21 cellular contexts compared by ENCODE assay signal in the genomic region with DNA sequence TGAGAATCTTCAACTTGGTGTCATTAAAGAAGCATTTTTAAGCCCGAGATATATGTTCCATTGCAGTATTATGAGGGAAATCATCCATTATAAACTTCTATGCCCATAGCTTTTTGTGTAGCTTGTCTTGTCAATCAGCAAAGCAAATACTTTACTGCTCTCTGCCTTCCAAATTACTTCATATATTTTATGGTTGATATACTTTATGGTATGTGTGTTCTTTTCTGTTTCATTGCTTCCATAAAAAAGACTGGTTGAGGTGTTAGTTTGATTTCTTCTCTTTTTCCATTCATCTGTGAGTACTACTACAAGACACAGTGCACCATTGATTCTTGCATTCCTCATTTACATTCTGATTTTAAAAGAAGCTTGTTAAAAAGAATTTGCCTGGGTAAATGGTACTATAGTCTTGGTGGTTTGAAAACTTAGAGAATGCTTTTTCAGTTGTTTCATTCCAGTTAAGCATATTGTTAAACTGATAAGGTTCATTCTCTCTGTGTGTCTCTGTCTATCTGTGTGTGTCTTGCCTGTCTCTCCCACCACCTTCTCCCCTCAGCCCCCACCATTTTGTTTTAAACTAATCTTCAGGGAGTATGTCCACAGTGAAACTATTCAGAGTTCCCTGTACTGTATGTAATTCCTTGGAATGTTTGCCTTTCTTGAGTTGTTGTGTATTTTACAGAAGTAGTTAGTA. TPM values are rescaled to one million over a fixed set of nuclear protein-coding genes. Genes with fewer than 3 reads are reported as not detected.
DNase-seq lines count a peak whose midpoint lies in the region; ATAC-seq and TF ChIP-seq lines count a peak whose summit lies in the region.
"Had no signal": no experiment of that assay in that cellular context is flagged by ENCODE, and none has a peak within 500 bp of the region (broad histone marks: within the 10 kb centered on the region; RNA-seq: fewer than 3 reads in every experiment).

No MANE protein-coding gene starts in this region.

- H3K9me3 ChIP-seq in colonic mucosa = no peaks in the 10 kb centered on the region
- H3K9me3 ChIP-seq: BE2C, heart left ventricle, thyroid gland had no signal

- H3K27me3 Mint-ChIP-seq in activated CD4-positive, alpha-beta T cell treated with anti-CD3 and anti-CD28 coated beads, Interleukin-2, amount 10 ng/mL, durations not matched to agents 24 days and 14 days = no peaks in the 10 kb centered on the region
- H3K27me3 Mint-ChIP-seq in T-cell (no peaks in the 10 kb centered on the region), progenitor cell of endocrine pancreas (no peaks in the 10 kb centered on the region), osteocyte (ENCODE audit: unreplicated experiment) (no peaks in the 10 kb centered on the region)

- no peak overlapping the region for H3K27ac ChIP-seq in colonic mucosa
- H3K27ac ChIP-seq: 22Rv1, heart left ventricle, thyroid gland, WERI-Rb-1 had no signal

- no peaks in the 10 kb centered on the region for H3K27me3 ChIP-seq in colonic mucosa
- H3K27me3 ChIP-seq: BE2C, heart left ventricle, thyroid gland had no signal

- no peak for ATAC-seq in T-cell (replicated peaks in 1 of 4)
- no peak for ATAC-seq in GM19351 (IDR thresholded peaks at IDR 0.05; ENCODE audit: unreplicated experiment)
- ATAC-seq: heart left ventricle had no signal

- H3K4me3 Mint-ChIP-seq in activated CD4-positive, alpha-beta T cell treated with anti-CD3 and anti-CD28 coated beads, Interleukin-2, amount 10 ng/mL, durations not matched to agents 24 days and 14 days = no peak overlapping the region
- H3K4me3 Mint-ChIP-seq in T-cell = no peak overlapping the region
- H3K4me3 Mint-ChIP-seq in progenitor cell of endocrine pancreas (ENCODE audit: low read depth) = no peak overlapping the region
- H3K4me3 Mint-ChIP-seq in osteocyte (ENCODE audit: unreplicated experiment) = no peak overlapping the region
- H3K4me3 Mint-ChIP-seq: T-helper 1 cell treated with Interleukin-12 subunit alpha and Interleukin-12 subunit beta and Interleukin-4 antibody, amounts not matched to agents 30 μg/mL and 1 μg/mL, for 36 hours had no signal

- CTCF ChIA-PET in T-cell (lab: Charles Lee) = interaction anchor here in 1 of 2 donors (0.6 kb wide), 1 partner anchor 67 kb away, joined by 3 read pairs; no protein-coding TSS in a partner anchor

- no peaks in the 10 kb centered on the region for H3K36me3 ChIP-seq in colonic mucosa
- H3K36me3 ChIP-seq: BE2C, heart left ventricle, thyroid gland, WERI-Rb-1 had no signal

- TF ChIP-seq CTCF in progenitor cell of endocrine pancreas (IDR thresholded peaks at IDR 0.05; ENCODE audit: unreplicated experiment) = no peak
- TF ChIP-seq CTCF in osteocyte (IDR thresholded peaks at IDR 0.05) = no peak
- TF ChIP-seq CTCF in colonic mucosa (IDR thresholded peaks at IDR 0.05) = no peak

- DNase-seq in activated CD4-positive, alpha-beta T cell treated with anti-CD3 and anti-CD28 coated beads, Interleukin-2, amount 10 ng/mL, durations not matched to agents 24 days and 14 days = no peak
- DNase-seq in activated CD4-positive, alpha-beta T cell treated with anti-CD3 and anti-CD28 coated beads, Interleukin-2, amount 50 U/mL, for 48 hours = no peak
- no peak for DNase-seq in T-cell
- peak; percentile 32 to 64 for DNase-seq in erythroblast (lab: John Stamatoyannopoulos, UW)
- DNase-seq in progenitor cell of endocrine pancreas (ENCODE audit: low spot score, unreplicated experiment) = no peak
- no peak for DNase-seq in osteocyte (ENCODE audit: extremely low spot score, unreplicated experiment)
- DNase-seq in colonic mucosa = no peak
- DNase-seq: BE2C; central memory CD4-positive, alpha-beta T cell; effector memory CD4-positive, alpha-beta T cell; heart left ventricle; NCI-H1436 treated with DMSO at 0.1 percent for 48 hours; NCI-H446; SHP77 treated with DMSO at 0.1 percent for 48 hours; thyroid gland; WERI-Rb-1 had no signal

- no peak overlapping the region for H3K9ac ChIP-seq in colonic mucosa (ENCODE audit: low read depth in 2 of 2, low read length in 2 of 2)

- peaks cover 4% of the 10 kb centered on the region for H3K36me3 Mint-ChIP-seq in activated CD4-positive, alpha-beta T cell treated with anti-CD3 and anti-CD28 coated beads, Interleukin-2, amount 10 ng/mL, durations not matched to agents 24 days and 14 days (ENCODE audit: low read depth)
- peaks cover 4% of the 10 kb centered on the region for H3K36me3 Mint-ChIP-seq in T-cell
- peaks cover 3% of the 10 kb centered on the region for H3K36me3 Mint-ChIP-seq in progenitor cell of endocrine pancreas (ENCODE audit: insufficient read depth)
- no peaks in the 10 kb centered on the region for H3K36me3 Mint-ChIP-seq in osteocyte (ENCODE audit: unreplicated experiment)

- intact Hi-C loops in activated CD4-positive, alpha-beta T cell treated with anti-CD3 and anti-CD28 coated beads, Interleukin-2, amount 10 ng/mL, durations not matched to agents 24 days and 14 days (cut with micrococcal nuclease) = no loop called here
- intact Hi-C loops in colonic mucosa (cut with DNase I) = no loop called here

- POLR2A ChIA-PET in T-cell (lab: Charles Lee) = interaction anchor here in 1 of 2 donors (0.5 kb wide), 1 partner anchor 156 kb away, joined by 3 read pairs; no protein-coding TSS in a partner anchor

- no peaks in the 10 kb centered on the region for H3K4me1 ChIP-seq in colonic mucosa
- H3K4me1 ChIP-seq: BE2C, thyroid gland had no signal

- no peak overlapping the region for H3K4me3 ChIP-seq in colonic mucosa
- H3K4me3 ChIP-seq: heart left ventricle, lung, thyroid gland had no signal

- H3K4me1 Mint-ChIP-seq in activated CD4-positive, alpha-beta T cell treated with anti-CD3 and anti-CD28 coated beads, Interleukin-2, amount 10 ng/mL, durations not matched to agents 24 days and 14 days = peaks cover 26% of the 10 kb centered on the region
- peaks cover 53 to 69% (median 61%) of the 10 kb centered on the region in 3 donors for H3K4me1 Mint-ChIP-seq in T-cell
- peaks cover 10% of the 10 kb centered on the region for H3K4me1 Mint-ChIP-seq in progenitor cell of endocrine pancreas (ENCODE audit: low read depth)
- H3K4me1 Mint-ChIP-seq in osteocyte (ENCODE audit: unreplicated experiment) = peaks cover 11% of the 10 kb centered on the region

- H3K27ac Mint-ChIP-seq in activated CD4-positive, alpha-beta T cell treated with anti-CD3 and anti-CD28 coated beads, Interleukin-2, amount 10 ng/mL, durations not matched to agents 24 days and 14 days = peak overlapping the region; percentile 53
- H3K27ac Mint-ChIP-seq in T-cell = peak overlapping the region; percentile 41 to 53
- peak overlapping the region; percentile 62 for H3K27ac Mint-ChIP-seq in progenitor cell of endocrine pancreas
- no peak overlapping the region for H3K27ac Mint-ChIP-seq in osteocyte (ENCODE audit: unreplicated experiment)
- H3K27ac Mint-ChIP-seq: activated T-helper 2 cell treated with anti-CD3 and anti-CD28 coated beads, Interferon-gamma antibody, Interleukin-2, Interleukin-4, amounts not matched to agents 10 μg/mL and 5 μg/mL and 100 μg/mL, durations not matched to agents 14 hours and 24 hours and 36 hours; T-helper 1 cell treated with Interleukin-12 subunit alpha and Interleukin-12 subunit beta and Interleukin-4 antibody, amounts not matched to agents 30 μg/mL and 1 μg/mL, for 36 hours had no signal

- TF ChIP-seq POLR2A in erythroblast (IDR thresholded peaks at IDR 0.05; ENCODE audit: low read length) = no peak

- no peaks in the 10 kb centered on the region for H3K9me3 Mint-ChIP-seq in activated CD4-positive, alpha-beta T cell treated with anti-CD3 and anti-CD28 coated beads, Interleukin-2, amount 10 ng/mL, durations not matched to agents 24 days and 14 days
- H3K9me3 Mint-ChIP-seq in T-cell (no peaks in the 10 kb centered on the region), progenitor cell of endocrine pancreas (ENCODE audit: low read depth) (peaks cover 6% of the 10 kb centered on the region), osteocyte (ENCODE audit: unreplicated experiment) (peaks cover 4% of the 10 kb centered on the region)
- H3K9me3 Mint-ChIP-seq: activated T-helper 2 cell treated with anti-CD3 and anti-CD28 coated beads, Interferon-gamma antibody, Interleukin-2, Interleukin-4, amounts not matched to agents 10 μg/mL and 5 μg/mL and 100 μg/mL, durations not matched to agents 14 hours and 24 hours and 36 hours; T-helper 1 cell treated with Interleukin-12 subunit alpha and Interleukin-12 subunit beta and Interleukin-4 antibody, amounts not matched to agents 30 μg/mL and 1 μg/mL, for 36 hours had no signal

RNA-seq across cellular contexts. Expression of gene STAG2, which starts 27.1 kb away (rescaled TPM):
- total RNA-seq in activated CD4-positive, alpha-beta T cell treated with anti-CD3 and anti-CD28 coated beads, Interleukin-2, amount 10 ng/mL, durations not matched to agents 24 days and 14 days = 101 and 103 TPM in 2 replicates
- total RNA-seq in T-cell = 10 to 100 TPM; 80.7 to 98.7 (median 95.2) TPM
- 75.4 and 77.4 TPM in 2 replicates for total RNA-seq in progenitor cell of endocrine pancreas
- total RNA-seq in osteocyte = 72.7 and 73.4 TPM in 2 replicates
- total RNA-seq in colonic mucosa = 10 to 100 TPM; 56.7 to 84.8 TPM

Comparison
In these comparisons a context has a peak if more than half of its experiments do, and no peak if none do; other contexts are left out.
1. DNase-seq: peak in erythroblast (2 of 2); none in activated CD4-positive, alpha-beta T cell treated with anti-CD3 and anti-CD28 coated beads, Interleukin-2, amount 10 ng/mL, durations not matched to agents 24 days and 14 days (single experiment), activated CD4-positive, alpha-beta T cell treated with anti-CD3 and anti-CD28 coated beads, Interleukin-2, amount 50 U/mL, for 48 hours (0 of 2), T-cell (0 of 34), progenitor cell of endocrine pancreas (single experiment), osteocyte (single experiment) and colonic mucosa (single experiment).